8 cellular contexts compared by ENCODE assay signal in genomic region chr19:19460258-19460731, GRCh38. TPM values are rescaled to one million over a fixed set of nuclear protein-coding genes. Genes with fewer than 3 reads are reported as not detected.
DNase-seq lines count a peak whose midpoint lies in the region; ATAC-seq and TF ChIP-seq lines count a peak whose summit lies in the region.

No MANE protein-coding gene starts in this region.

- peak overlapping the region; percentile 99 for H3K27ac Mint-ChIP-seq in activated T-cell treated with anti-CD3 and anti-CD28 coated beads, Interleukin-2, amount 50 U/mL, for 24 hours
- H3K27ac Mint-ChIP-seq in activated CD4-positive, alpha-beta memory T cell treated with anti-CD3 and anti-CD28 coated beads for 36 hours: peak overlapping the region; percentile 93
- peak overlapping the region; percentile 96 to 100 (median 100) for H3K27ac Mint-ChIP-seq in immature natural killer cell

- H3K4me3 Mint-ChIP-seq in activated T-cell treated with anti-CD3 and anti-CD28 coated beads, Interleukin-2, amount 50 U/mL, for 24 hours: peak overlapping the region; percentile 85
- H3K4me3 Mint-ChIP-seq in activated CD4-positive, alpha-beta memory T cell treated with anti-CD3 and anti-CD28 coated beads for 36 hours: peak overlapping the region; percentile 72
- peak overlapping the region; percentile 85 to 94 (median 87) for H3K4me3 Mint-ChIP-seq in immature natural killer cell

- peak overlapping the region; percentile 74 to 80 for H3K27ac ChIP-seq in tibial artery

- peaks cover 0 to 8% (median 8%) of the 10 kb centered on the region in 3 donors for H3K36me3 ChIP-seq in tibial artery

- no peak for TF ChIP-seq CTCF in tibial artery (IDR thresholded peaks at IDR 0.05)

- no peaks in the 10 kb centered on the region for H3K9me3 ChIP-seq in tibial artery

- CTCF ChIA-PET in activated CD4-positive, alpha-beta memory T cell treated with anti-CD3 and anti-CD28 coated beads for 36 hours (lab: Charles Lee): interaction anchor here (1.5 to 4.0 kb wide), 3 partner anchors 16 to 54 kb away, joined by 5 to 21 read pairs (median 14); partner anchors contain the start of gene GATAD2A

- POLR2A ChIA-PET in activated CD4-positive, alpha-beta memory T cell treated with anti-CD3 and anti-CD28 coated beads for 36 hours (lab: Charles Lee): interaction anchor here (1.0 to 1.4 kb wide), 6 partner anchors 8 to 286 kb away, joined by 3 to 8 read pairs (median 4); partner anchors contain the start of gene GATAD2A

- peak; percentile 67 for DNase-seq in activated T-cell treated with anti-CD3 and anti-CD28 coated beads, Interleukin-2, amount 50 U/mL, for 24 hours
- DNase-seq in activated T-cell treated with anti-CD3 and anti-CD28 coated beads for 4 hours (no peak), immature natural killer cell (peak in 2 of 3 donors; percentile 49 to 50), tibial artery (no peak), A172 (ENCODE audit: low spot score) (no peak), KBM-7 (no peak)
- peak; percentile 69 for DNase-seq in activated CD4-positive, alpha-beta memory T cell treated with anti-CD3 and anti-CD28 coated beads for 36 hours

- intact Hi-C loops in activated CD4-positive, alpha-beta memory T cell treated with anti-CD3 and anti-CD28 coated beads for 36 hours (cut with micrococcal nuclease): no loop called here
- intact Hi-C loops in tibial artery (cut with DNase I; ENCODE audit: low total_unique reads): loop anchor here (10.0 kb wide), 1 partner anchor 55 kb away; the partner anchor contains the start of gene GATAD2A

- peaks cover 89% of the 10 kb centered on the region for H3K4me1 Mint-ChIP-seq in activated T-cell treated with anti-CD3 and anti-CD28 coated beads, Interleukin-2, amount 50 U/mL, for 24 hours (ENCODE audit: low read depth)
- peaks cover 84% of the 10 kb centered on the region for H3K4me1 Mint-ChIP-seq in activated CD4-positive, alpha-beta memory T cell treated with anti-CD3 and anti-CD28 coated beads for 36 hours (ENCODE audit: low read depth)
- peaks cover 93 to 95% of the 10 kb centered on the region in 2 donors for H3K4me1 Mint-ChIP-seq in immature natural killer cell

- H3K27me3 ChIP-seq in tibial artery: no peaks in the 10 kb centered on the region

- in situ Hi-C loops in KBM-7 (cut with MboI; ENCODE audit: low pct_unique_long_range_greater_than_20kb, low sequenced_read_pairs): no loop called here

- peaks cover 60% of the 10 kb centered on the region for H3K36me3 Mint-ChIP-seq in activated T-cell treated with anti-CD3 and anti-CD28 coated beads, Interleukin-2, amount 50 U/mL, for 24 hours (ENCODE audit: low read depth)
- peaks cover 5% of the 10 kb centered on the region for H3K36me3 Mint-ChIP-seq in activated CD4-positive, alpha-beta memory T cell treated with anti-CD3 and anti-CD28 coated beads for 36 hours
- peaks cover 0 to 9% (median 7%) of the 10 kb centered on the region in 3 donors for H3K36me3 Mint-ChIP-seq in immature natural killer cell

- no peaks in the 10 kb centered on the region for H3K9me3 Mint-ChIP-seq in activated T-cell treated with anti-CD3 and anti-CD28 coated beads, Interleukin-2, amount 50 U/mL, for 24 hours
- no peaks in the 10 kb centered on the region for H3K9me3 Mint-ChIP-seq in activated CD4-positive, alpha-beta memory T cell treated with anti-CD3 and anti-CD28 coated beads for 36 hours
- H3K9me3 Mint-ChIP-seq in immature natural killer cell: no peaks in the 10 kb centered on the region

- peaks cover 27 to 71% (median 60%) of the 10 kb centered on the region in 4 donors for H3K4me1 ChIP-seq in tibial artery

- H3K4me3 ChIP-seq in tibial artery: peak overlapping the region in 1 of 2 donors; percentile 4

- ATAC-seq in HG03571 (IDR thresholded peaks at IDR 0.05; ENCODE audit: unreplicated experiment): no peak

- H3K27me3 Mint-ChIP-seq in activated T-cell treated with anti-CD3 and anti-CD28 coated beads, Interleukin-2, amount 50 U/mL, for 24 hours: no peaks in the 10 kb centered on the region
- no peaks in the 10 kb centered on the region for H3K27me3 Mint-ChIP-seq in activated CD4-positive, alpha-beta memory T cell treated with anti-CD3 and anti-CD28 coated beads for 36 hours
- peaks cover 11 to 31% (median 13%) of the 10 kb centered on the region in 3 donors for H3K27me3 Mint-ChIP-seq in immature natural killer cell (ENCODE audit: low read depth in 3 of 3)

RNA-seq across cellular contexts. Expression of gene GATAD2A, which starts 54.8 kb away (rescaled TPM):
- total RNA-seq in activated CD4-positive, alpha-beta memory T cell treated with anti-CD3 and anti-CD28 coated beads for 36 hours: 100 to 1,000 TPM; 114 TPM
- polyA plus RNA-seq in immature natural killer cell: 10 to 100 TPM in 2 of 3 donors, 1 to 10 TPM in 1; 8.8 to 48.5 (median 21.0) TPM
- 62.1 and 84.0 TPM in 2 replicates for total RNA-seq in A172 (2014; rRNA removed; shearing (Covaris generic))

RNA-seq across cellular contexts. Expression of gene TSSK6, which starts 55.1 kb away (rescaled TPM):
- total RNA-seq in activated CD4-positive, alpha-beta memory T cell treated with anti-CD3 and anti-CD28 coated beads for 36 hours: 1 to 10 TPM; 3.1 to 4.7 TPM
- under 1 TPM in 2 of 3 donors, not detected in 1; 0.66 to 0.96 TPM for polyA plus RNA-seq in immature natural killer cell
- 0.26 and 0.88 TPM in 2 replicates for total RNA-seq in A172 (2014; rRNA removed; shearing (Covaris generic))

RNA-seq across cellular contexts. Expression of gene NDUFA13, which starts 55.7 kb away (rescaled TPM):
- 100 to 1,000 TPM; 365 to 374 TPM for total RNA-seq in activated CD4-positive, alpha-beta memory T cell treated with anti-CD3 and anti-CD28 coated beads for 36 hours
- 100 to 1,000 TPM; 242 to 566 (median 301) TPM for polyA plus RNA-seq in immature natural killer cell
- total RNA-seq in A172 (2014; rRNA removed; shearing (Covaris generic)): 43.2 and 101 TPM in 2 replicates

Comparison
In these comparisons a context has a peak if more than half of its experiments do, and no peak if none do; other contexts are left out.
1. DNase-seq: peak in activated T-cell treated with anti-CD3 and anti-CD28 coated beads, Interleukin-2, amount 50 U/mL, for 24 hours (single experiment), activated CD4-positive, alpha-beta memory T cell treated with anti-CD3 and anti-CD28 coated beads for 36 hours (single experiment) and immature natural killer cell (2 of 3); none in activated T-cell treated with anti-CD3 and anti-CD28 coated beads for 4 hours (single experiment), tibial artery (0 of 2), A172 (single experiment) and KBM-7 (single experiment).
2. Peak in every context shown above with its lines, with median percentiles within 50 percentile points of each other: H3K27ac Mint-ChIP-seq and H3K4me3 Mint-ChIP-seq.